ENCODE assay signal across 1 cellular context in the genomic region with DNA sequence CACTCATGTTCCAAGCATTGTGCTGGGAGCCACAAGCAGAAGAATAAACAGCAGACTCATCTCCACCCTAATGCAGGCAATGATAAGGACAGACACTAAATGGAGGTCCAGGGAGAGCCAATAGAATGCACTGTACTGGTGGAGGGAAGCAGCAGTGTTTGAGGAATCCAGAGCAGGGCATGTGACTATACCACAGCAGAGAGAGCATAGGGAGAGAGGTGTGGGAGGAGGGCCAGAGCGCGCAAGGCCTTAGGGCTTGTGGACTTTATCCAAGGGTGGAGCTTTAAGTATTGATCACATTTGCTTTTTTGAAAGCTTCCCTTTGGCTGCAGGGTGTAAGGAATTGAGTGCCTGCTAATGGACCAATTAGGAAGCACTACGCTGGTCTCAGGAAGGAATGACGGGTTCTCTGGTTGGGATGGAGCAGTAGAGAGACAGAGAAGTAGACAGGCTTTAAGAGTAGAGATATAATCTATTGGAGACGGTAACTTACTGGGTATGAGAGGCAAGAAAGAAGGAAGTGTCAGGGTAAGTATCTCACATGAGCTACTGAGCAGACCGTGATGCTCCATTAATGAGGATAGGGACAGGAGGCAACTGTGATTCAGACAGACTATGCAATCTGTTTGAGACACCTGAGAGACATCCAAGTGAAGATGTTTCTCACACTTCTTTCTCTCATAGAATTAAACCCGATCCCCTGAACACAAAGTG.
TF ChIP-seq lines count a peak whose summit lies in the region.

No MANE protein-coding gene starts in this region.

TF ChIP-seq in HepG2, 621 proteins besides CTCF, POLR2A, EP300 and RAD21 (continued from another document and continues in another):
- TF ChIP-seq, protein P1, sequence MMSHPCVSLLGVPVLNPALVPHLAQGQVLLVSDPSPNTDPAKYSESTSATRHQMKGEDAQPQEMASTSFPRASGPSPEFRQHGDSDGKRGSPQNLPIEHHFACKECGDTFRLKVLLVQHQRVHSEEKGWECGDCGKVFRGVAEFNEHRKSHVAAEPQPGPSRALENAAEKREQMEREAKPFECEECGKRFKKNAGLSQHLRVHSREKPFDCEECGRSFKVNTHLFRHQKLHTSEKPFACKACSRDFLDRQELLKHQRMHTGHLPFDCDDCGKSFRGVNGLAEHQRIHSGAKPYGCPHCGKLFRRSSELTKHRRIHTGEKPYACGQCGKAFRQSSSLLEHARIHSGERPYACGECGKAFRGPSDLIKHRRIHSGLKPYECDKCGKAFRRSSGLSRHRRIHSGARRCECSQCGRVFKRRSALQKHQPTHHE (CRISPR knock-in tag; IDR thresholded peaks at IDR 0.05; ENCODE audit: borderline replicate concordance), result no peak
- no peak for TF ChIP-seq ZNF260 (CRISPR knock-in tag; IDR thresholded peaks at IDR 0.05; ENCODE audit: borderline replicate concordance, low read depth)
- TF ChIP-seq MEF2D (CRISPR knock-in tag; IDR thresholded peaks at IDR 0.05), result no peak
- TF ChIP-seq PAX8 (CRISPR knock-in tag; IDR thresholded peaks at IDR 0.05; ENCODE audit: borderline replicate concordance), result no peak
- TF ChIP-seq RBAK (CRISPR knock-in tag; IDR thresholded peaks at IDR 0.05), result no peak
- TF ChIP-seq ZNF788 (CRISPR knock-in tag; IDR thresholded peaks at IDR 0.05; ENCODE audit: borderline replicate concordance), result no peak
- no peak for TF ChIP-seq ZFP90 (CRISPR knock-in tag; IDR thresholded peaks at IDR 0.05; ENCODE audit: borderline replicate concordance)
- TF ChIP-seq, protein P2, sequence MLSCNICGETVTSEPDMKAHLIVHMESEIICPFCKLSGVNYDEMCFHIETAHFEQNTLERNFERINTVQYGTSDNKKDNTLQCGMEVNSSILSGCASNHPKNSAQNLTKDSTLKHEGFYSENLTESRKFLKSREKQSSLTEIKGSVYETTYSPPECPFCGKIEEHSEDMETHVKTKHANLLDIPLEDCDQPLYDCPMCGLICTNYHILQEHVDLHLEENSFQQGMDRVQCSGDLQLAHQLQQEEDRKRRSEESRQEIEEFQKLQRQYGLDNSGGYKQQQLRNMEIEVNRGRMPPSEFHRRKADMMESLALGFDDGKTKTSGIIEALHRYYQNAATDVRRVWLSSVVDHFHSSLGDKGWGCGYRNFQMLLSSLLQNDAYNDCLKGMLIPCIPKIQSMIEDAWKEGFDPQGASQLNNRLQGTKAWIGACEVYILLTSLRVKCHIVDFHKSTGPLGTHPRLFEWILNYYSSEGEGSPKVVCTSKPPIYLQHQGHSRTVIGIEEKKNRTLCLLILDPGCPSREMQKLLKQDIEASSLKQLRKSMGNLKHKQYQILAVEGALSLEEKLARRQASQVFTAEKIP (CRISPR knock-in tag; IDR thresholded peaks at IDR 0.05; ENCODE audit: borderline replicate concordance), result no peak
- no peak for TF ChIP-seq MATR3 (CRISPR knock-in tag; IDR thresholded peaks at IDR 0.05)
- TF ChIP-seq, protein P3, sequence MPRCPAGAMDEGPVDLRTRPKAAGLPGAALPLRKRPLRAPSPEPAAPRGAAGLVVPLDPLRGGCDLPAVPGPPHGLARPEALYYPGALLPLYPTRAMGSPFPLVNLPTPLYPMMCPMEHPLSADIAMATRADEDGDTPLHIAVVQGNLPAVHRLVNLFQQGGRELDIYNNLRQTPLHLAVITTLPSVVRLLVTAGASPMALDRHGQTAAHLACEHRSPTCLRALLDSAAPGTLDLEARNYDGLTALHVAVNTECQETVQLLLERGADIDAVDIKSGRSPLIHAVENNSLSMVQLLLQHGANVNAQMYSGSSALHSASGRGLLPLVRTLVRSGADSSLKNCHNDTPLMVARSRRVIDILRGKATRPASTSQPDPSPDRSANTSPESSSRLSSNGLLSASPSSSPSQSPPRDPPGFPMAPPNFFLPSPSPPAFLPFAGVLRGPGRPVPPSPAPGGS (CRISPR knock-in tag; IDR thresholded peaks at IDR 0.05), result no peak
- TF ChIP-seq BCL6 (CRISPR knock-in tag; IDR thresholded peaks at IDR 0.05), result 0 out of 2 replicates have a peak, but pooled peaks have one; percentile 29
- TF ChIP-seq, protein P4, sequence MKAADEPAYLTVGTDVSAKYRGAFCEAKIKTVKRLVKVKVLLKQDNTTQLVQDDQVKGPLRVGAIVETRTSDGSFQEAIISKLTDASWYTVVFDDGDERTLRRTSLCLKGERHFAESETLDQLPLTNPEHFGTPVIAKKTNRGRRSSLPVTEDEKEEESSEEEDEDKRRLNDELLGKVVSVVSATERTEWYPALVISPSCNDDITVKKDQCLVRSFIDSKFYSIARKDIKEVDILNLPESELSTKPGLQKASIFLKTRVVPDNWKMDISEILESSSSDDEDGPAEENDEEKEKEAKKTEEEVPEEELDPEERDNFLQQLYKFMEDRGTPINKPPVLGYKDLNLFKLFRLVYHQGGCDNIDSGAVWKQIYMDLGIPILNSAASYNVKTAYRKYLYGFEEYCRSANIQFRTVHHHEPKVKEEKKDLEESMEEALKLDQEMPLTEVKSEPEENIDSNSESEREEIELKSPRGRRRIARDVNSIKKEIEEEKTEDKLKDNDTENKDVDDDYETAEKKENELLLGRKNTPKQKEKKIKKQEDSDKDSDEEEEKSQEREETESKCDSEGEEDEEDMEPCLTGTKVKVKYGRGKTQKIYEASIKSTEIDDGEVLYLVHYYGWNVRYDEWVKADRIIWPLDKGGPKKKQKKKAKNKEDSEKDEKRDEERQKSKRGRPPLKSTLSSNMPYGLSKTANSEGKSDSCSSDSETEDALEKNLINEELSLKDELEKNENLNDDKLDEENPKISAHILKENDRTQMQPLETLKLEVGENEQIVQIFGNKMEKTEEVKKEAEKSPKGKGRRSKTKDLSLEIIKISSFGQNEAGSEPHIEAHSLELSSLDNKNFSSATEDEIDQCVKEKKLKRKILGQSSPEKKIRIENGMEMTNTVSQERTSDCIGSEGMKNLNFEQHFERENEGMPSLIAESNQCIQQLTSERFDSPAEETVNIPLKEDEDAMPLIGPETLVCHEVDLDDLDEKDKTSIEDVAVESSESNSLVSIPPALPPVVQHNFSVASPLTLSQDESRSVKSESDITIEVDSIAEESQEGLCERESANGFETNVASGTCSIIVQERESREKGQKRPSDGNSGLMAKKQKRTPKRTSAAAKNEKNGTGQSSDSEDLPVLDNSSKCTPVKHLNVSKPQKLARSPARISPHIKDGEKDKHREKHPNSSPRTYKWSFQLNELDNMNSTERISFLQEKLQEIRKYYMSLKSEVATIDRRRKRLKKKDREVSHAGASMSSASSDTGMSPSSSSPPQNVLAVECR (CRISPR knock-in tag; IDR thresholded peaks at IDR 0.05; ENCODE audit: borderline replicate concordance), result no peak; the same call in 1 of the 2 replicates
- no peak for TF ChIP-seq MLLT10 (CRISPR knock-in tag; IDR thresholded peaks at IDR 0.05)
- TF ChIP-seq, protein P5, sequence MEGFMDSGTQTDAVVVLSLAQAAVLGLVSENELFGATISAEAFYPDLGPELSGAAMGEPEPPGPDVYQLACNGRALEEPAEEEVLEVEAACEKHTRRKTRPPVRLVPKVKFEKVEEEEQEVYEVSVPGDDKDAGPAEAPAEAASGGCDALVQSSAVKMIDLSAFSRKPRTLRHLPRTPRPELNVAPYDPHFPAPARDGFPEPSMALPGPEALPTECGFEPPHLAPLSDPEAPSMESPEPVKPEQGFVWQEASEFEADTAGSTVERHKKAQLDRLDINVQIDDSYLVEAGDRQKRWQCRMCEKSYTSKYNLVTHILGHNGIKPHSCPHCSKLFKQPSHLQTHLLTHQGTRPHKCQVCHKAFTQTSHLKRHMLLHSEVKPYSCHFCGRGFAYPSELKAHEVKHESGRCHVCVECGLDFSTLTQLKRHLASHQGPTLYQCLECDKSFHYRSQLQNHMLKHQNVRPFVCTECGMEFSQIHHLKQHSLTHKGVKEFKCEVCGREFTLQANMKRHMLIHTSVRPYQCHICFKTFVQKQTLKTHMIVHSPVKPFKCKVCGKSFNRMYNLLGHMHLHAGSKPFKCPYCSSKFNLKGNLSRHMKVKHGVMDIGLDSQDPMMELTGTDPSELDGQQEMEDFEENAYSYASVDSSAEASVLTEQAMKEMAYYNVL (CRISPR knock-in tag; IDR thresholded peaks at IDR 0.05; ENCODE audit: borderline replicate concordance), result peak; percentile 78; the same call in 1 of the 2 replicates
- no peak for TF ChIP-seq SMC3 (IDR thresholded peaks at IDR 0.05; ENCODE audit: low read length)
- peak; percentile 70; the same call in 1 of the 2 replicates for TF ChIP-seq ZNF441 (CRISPR knock-in tag; IDR thresholded peaks at IDR 0.05; ENCODE audit: borderline replicate concordance)
- no peak for TF ChIP-seq ZNF446 (CRISPR knock-in tag; IDR thresholded peaks at IDR 0.05)
- TF ChIP-seq XRCC5 (optimal IDR thresholded peaks at IDR 0.05; ENCODE audit: low read length), result no peak
- TF ChIP-seq PHB2 (IDR thresholded peaks at IDR 0.05; ENCODE audit: partially characterized antibody), result no peak
- TF ChIP-seq, protein P6, sequence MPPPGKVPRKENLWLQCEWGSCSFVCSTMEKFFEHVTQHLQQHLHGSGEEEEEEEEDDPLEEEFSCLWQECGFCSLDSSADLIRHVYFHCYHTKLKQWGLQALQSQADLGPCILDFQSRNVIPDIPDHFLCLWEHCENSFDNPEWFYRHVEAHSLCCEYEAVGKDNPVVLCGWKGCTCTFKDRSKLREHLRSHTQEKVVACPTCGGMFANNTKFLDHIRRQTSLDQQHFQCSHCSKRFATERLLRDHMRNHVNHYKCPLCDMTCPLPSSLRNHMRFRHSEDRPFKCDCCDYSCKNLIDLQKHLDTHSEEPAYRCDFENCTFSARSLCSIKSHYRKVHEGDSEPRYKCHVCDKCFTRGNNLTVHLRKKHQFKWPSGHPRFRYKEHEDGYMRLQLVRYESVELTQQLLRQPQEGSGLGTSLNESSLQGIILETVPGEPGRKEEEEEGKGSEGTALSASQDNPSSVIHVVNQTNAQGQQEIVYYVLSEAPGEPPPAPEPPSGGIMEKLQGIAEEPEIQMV (CRISPR knock-in tag; IDR thresholded peaks at IDR 0.05; ENCODE audit: low read depth), result peak; percentile 81
- TF ChIP-seq, protein P7, sequence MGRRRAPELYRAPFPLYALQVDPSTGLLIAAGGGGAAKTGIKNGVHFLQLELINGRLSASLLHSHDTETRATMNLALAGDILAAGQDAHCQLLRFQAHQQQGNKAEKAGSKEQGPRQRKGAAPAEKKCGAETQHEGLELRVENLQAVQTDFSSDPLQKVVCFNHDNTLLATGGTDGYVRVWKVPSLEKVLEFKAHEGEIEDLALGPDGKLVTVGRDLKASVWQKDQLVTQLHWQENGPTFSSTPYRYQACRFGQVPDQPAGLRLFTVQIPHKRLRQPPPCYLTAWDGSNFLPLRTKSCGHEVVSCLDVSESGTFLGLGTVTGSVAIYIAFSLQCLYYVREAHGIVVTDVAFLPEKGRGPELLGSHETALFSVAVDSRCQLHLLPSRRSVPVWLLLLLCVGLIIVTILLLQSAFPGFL (CRISPR knock-in tag; IDR thresholded peaks at IDR 0.05), result no peak
- TF ChIP-seq, protein P8, sequence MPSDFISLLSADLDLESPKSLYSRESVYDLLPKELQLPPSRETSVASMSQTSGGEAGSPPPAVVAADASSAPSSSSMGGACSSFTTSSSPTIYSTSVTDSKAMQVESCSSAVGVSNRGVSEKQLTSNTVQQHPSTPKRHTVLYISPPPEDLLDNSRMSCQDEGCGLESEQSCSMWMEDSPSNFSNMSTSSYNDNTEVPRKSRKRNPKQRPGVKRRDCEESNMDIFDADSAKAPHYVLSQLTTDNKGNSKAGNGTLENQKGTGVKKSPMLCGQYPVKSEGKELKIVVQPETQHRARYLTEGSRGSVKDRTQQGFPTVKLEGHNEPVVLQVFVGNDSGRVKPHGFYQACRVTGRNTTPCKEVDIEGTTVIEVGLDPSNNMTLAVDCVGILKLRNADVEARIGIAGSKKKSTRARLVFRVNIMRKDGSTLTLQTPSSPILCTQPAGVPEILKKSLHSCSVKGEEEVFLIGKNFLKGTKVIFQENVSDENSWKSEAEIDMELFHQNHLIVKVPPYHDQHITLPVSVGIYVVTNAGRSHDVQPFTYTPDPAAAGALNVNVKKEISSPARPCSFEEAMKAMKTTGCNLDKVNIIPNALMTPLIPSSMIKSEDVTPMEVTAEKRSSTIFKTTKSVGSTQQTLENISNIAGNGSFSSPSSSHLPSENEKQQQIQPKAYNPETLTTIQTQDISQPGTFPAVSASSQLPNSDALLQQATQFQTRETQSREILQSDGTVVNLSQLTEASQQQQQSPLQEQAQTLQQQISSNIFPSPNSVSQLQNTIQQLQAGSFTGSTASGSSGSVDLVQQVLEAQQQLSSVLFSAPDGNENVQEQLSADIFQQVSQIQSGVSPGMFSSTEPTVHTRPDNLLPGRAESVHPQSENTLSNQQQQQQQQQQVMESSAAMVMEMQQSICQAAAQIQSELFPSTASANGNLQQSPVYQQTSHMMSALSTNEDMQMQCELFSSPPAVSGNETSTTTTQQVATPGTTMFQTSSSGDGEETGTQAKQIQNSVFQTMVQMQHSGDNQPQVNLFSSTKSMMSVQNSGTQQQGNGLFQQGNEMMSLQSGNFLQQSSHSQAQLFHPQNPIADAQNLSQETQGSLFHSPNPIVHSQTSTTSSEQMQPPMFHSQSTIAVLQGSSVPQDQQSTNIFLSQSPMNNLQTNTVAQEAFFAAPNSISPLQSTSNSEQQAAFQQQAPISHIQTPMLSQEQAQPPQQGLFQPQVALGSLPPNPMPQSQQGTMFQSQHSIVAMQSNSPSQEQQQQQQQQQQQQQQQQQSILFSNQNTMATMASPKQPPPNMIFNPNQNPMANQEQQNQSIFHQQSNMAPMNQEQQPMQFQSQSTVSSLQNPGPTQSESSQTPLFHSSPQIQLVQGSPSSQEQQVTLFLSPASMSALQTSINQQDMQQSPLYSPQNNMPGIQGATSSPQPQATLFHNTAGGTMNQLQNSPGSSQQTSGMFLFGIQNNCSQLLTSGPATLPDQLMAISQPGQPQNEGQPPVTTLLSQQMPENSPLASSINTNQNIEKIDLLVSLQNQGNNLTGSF (CRISPR knock-in tag; IDR thresholded peaks at IDR 0.05), result no peak
- TF ChIP-seq, protein P9, sequence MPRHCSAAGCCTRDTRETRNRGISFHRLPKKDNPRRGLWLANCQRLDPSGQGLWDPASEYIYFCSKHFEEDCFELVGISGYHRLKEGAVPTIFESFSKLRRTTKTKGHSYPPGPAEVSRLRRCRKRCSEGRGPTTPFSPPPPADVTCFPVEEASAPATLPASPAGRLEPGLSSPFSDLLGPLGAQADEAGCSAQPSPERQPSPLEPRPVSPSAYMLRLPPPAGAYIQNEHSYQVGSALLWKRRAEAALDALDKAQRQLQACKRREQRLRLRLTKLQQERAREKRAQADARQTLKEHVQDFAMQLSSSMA (CRISPR knock-in tag; IDR thresholded peaks at IDR 0.05), result no peak
- TF ChIP-seq, protein P10, sequence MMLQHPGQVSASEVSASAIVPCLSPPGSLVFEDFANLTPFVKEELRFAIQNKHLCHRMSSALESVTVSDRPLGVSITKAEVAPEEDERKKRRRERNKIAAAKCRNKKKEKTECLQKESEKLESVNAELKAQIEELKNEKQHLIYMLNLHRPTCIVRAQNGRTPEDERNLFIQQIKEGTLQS (CRISPR knock-in tag; IDR thresholded peaks at IDR 0.05), result no peak
- TF ChIP-seq, protein P11, sequence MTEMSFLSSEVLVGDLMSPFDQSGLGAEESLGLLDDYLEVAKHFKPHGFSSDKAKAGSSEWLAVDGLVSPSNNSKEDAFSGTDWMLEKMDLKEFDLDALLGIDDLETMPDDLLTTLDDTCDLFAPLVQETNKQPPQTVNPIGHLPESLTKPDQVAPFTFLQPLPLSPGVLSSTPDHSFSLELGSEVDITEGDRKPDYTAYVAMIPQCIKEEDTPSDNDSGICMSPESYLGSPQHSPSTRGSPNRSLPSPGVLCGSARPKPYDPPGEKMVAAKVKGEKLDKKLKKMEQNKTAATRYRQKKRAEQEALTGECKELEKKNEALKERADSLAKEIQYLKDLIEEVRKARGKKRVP (CRISPR knock-in tag; IDR thresholded peaks at IDR 0.05), result no peak
- TF ChIP-seq, protein P12, sequence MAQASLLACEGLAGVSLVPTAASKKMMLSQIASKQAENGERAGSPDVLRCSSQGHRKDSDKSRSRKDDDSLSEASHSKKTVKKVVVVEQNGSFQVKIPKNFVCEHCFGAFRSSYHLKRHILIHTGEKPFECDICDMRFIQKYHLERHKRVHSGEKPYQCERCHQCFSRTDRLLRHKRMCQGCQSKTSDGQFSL (CRISPR knock-in tag; IDR thresholded peaks at IDR 0.05), result no peak; the same call in 1 of the 2 replicates
- TF ChIP-seq ZNF564 (CRISPR knock-in tag; IDR thresholded peaks at IDR 0.05), result no peak
- TF ChIP-seq, protein P13, sequence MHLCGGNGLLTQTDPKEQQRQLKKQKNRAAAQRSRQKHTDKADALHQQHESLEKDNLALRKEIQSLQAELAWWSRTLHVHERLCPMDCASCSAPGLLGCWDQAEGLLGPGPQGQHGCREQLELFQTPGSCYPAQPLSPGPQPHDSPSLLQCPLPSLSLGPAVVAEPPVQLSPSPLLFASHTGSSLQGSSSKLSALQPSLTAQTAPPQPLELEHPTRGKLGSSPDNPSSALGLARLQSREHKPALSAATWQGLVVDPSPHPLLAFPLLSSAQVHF (CRISPR knock-in tag; IDR thresholded peaks at IDR 0.05), result no peak
